In genomic region chr1:25932321-25932720, GRCh38 we compare ENCODE assay signal across 30 cellular contexts.
"Had no signal": no experiment of that assay in that cellular context is flagged by ENCODE, and none has a peak within 500 bp of the region (broad histone marks: within the 10 kb centered on the region; RNA-seq: fewer than 3 reads in every experiment).

No MANE protein-coding gene starts in this region.

- H3K4me3 ChIP-seq: adrenal gland, body of pancreas, cardiac muscle cell, heart left ventricle, right atrium auricular region, spleen, testis, transverse colon, uterus had no signal

- H3K27ac ChIP-seq: body of pancreas, cardiac muscle cell, right atrium auricular region, testis had no signal

- H3K27ac Mint-ChIP-seq: activated CD4-positive, alpha-beta T cell treated with anti-CD3 and anti-CD28 coated beads for 36 hours; activated naive CD4-positive, alpha-beta T cell treated with anti-CD3 and anti-CD28 coated beads for 36 hours; activated naive CD8-positive, alpha-beta T cell treated with anti-CD3 and anti-CD28 coated beads for 36 hours; endodermal cell; immature natural killer cell; memory B cell; natural killer cell treated with Interleukin-12 subunit alpha and Interleukin-12 subunit beta and Interleukin-15 and Interleukin-18, amount 100 ng/mL, for 72 hours; T-helper 2 cell treated with Interferon-gamma antibody and Interleukin-4, amounts not matched to agents 5 μg/mL and 100 μg/mL, for 36 hours had no signal

- H3K36me3 Mint-ChIP-seq: activated naive CD8-positive, alpha-beta T cell treated with anti-CD3 and anti-CD28 coated beads for 36 hours; immature natural killer cell; memory B cell; natural killer cell treated with Interleukin-12 subunit alpha and Interleukin-12 subunit beta and Interleukin-15 and Interleukin-18, amount 100 ng/mL, for 72 hours had no signal

- ATAC-seq: activated CD4-positive, alpha-beta T cell treated with anti-CD3 and anti-CD28 coated beads for 36 hours; body of pancreas; esophagus mucosa; heart left ventricle; natural killer cell treated with Interleukin-12 subunit alpha and Interleukin-12 subunit beta and Interleukin-15 and Interleukin-18, amount 100 ng/mL, for 72 hours had no signal

- H3K4me1 ChIP-seq: adrenal gland, body of pancreas, testis, uterus had no signal

- H3K27me3 Mint-ChIP-seq: activated CD4-positive, alpha-beta T cell treated with anti-CD3 and anti-CD28 coated beads for 36 hours; activated naive CD8-positive, alpha-beta T cell treated with anti-CD3 and anti-CD28 coated beads for 36 hours; natural killer cell treated with Interleukin-12 subunit alpha and Interleukin-12 subunit beta and Interleukin-15 and Interleukin-18, amount 100 ng/mL, for 72 hours had no signal

- H3K4me1 Mint-ChIP-seq: activated CD4-positive, alpha-beta T cell treated with anti-CD3 and anti-CD28 coated beads for 36 hours had no signal

- H3K4me3 Mint-ChIP-seq: activated CD4-positive, alpha-beta T cell treated with anti-CD3 and anti-CD28 coated beads for 36 hours; activated naive CD4-positive, alpha-beta T cell treated with anti-CD3 and anti-CD28 coated beads for 36 hours; activated naive CD8-positive, alpha-beta T cell treated with anti-CD3 and anti-CD28 coated beads for 36 hours; endodermal cell; immature natural killer cell; memory B cell; natural killer cell treated with Interleukin-12 subunit alpha and Interleukin-12 subunit beta and Interleukin-15 and Interleukin-18, amount 100 ng/mL, for 72 hours; T-helper 2 cell treated with Interferon-gamma antibody and Interleukin-4, amounts not matched to agents 5 μg/mL and 100 μg/mL, for 36 hours had no signal

- H3K27me3 ChIP-seq: adrenal gland, body of pancreas, cardiac muscle cell, heart left ventricle, right atrium auricular region, spleen, testis, uterus had no signal

- H3K36me3 ChIP-seq: adrenal gland, cardiac muscle cell, heart left ventricle, right atrium auricular region, spleen, transverse colon, uterus had no signal

- H3K9me3 Mint-ChIP-seq: activated naive CD4-positive, alpha-beta T cell treated with anti-CD3 and anti-CD28 coated beads for 36 hours; activated naive CD8-positive, alpha-beta T cell treated with anti-CD3 and anti-CD28 coated beads for 36 hours; endodermal cell; immature natural killer cell; memory B cell; natural killer cell treated with Interleukin-12 subunit alpha and Interleukin-12 subunit beta and Interleukin-15 and Interleukin-18, amount 100 ng/mL, for 72 hours; T-helper 2 cell treated with Interferon-gamma antibody and Interleukin-4, amounts not matched to agents 5 μg/mL and 100 μg/mL, for 36 hours had no signal

- H3K9me3 ChIP-seq: adrenal gland, body of pancreas, heart left ventricle, right atrium auricular region, spleen, testis, transverse colon, uterus had no signal

- DNase-seq: activated CD4-positive, alpha-beta T cell treated with anti-CD3 and anti-CD28 coated beads for 36 hours; activated CD4-positive, alpha-beta T cell treated with anti-CD3 and anti-CD28 coated beads, Interleukin-2, amount 50 U/mL, for 48 hours; activated CD4-positive, CD25-positive, alpha-beta regulatory T cell; activated CD8-positive, alpha-beta memory T cell treated with anti-CD3 and anti-CD28 coated beads for 24 hours; activated effector memory CD4-positive, alpha-beta T cell treated with Interleukin-2 at 50 U/mL for 16 hours; activated naive CD4-positive, alpha-beta T cell treated with anti-CD3 and anti-CD28 coated beads for 36 hours; activated naive CD8-positive, alpha-beta T cell treated with anti-CD3 and anti-CD28 coated beads for 36 hours; adrenal gland; aorta; body of pancreas; cerebellar nuclear complex; cortex of kidney; endodermal cell; foreskin fibroblast; heart left ventricle; immature natural killer cell; kidney; midbrain; spleen; stimulated activated naive CD4-positive, alpha-beta T cell; T-helper 1 cell; testis; transverse colon; uterus had no signal
